ENCODE assay signal across 15 cellular contexts in genomic region chr21:34141373-34141772, GRCh38.
A peak's percentile ranks its signal among the peaks of the same experiment; 100 is the strongest.
DNase-seq lines count a peak whose midpoint lies in the region; ATAC-seq and TF ChIP-seq lines count a peak whose summit lies in the region.
"Had no signal": no experiment of that assay in that cellular context is flagged by ENCODE, and none has a peak within 500 bp of the region (broad histone marks: within the 10 kb centered on the region; RNA-seq: fewer than 3 reads in every experiment).

No MANE protein-coding gene starts in this region.

- H3K23ac ChIP-seq in trophoblast cell (ENCODE audit: low read length), result no peak overlapping the region

- dilution Hi-C loops in mammary epithelial cell (cut with HindIII; ENCODE audit: low sequenced_read_pairs), result no loop called here

- H3K9ac ChIP-seq in liver (ENCODE audit: low read depth in 1 of 2, low read length in 2 of 2), result no peak overlapping the region
- no peak overlapping the region for H3K9ac ChIP-seq in trophoblast cell (ENCODE audit: low read length)
- no peak overlapping the region for H3K9ac ChIP-seq in mammary epithelial cell (ENCODE audit: insufficient read depth, low read length)
- H3K9ac ChIP-seq: BLaER1 treated with 17β-estradiol and CSF1 and Interleukin-3, amounts not matched to agents 10 nM and 100 nM had no signal

- peaks cover 76% of the 10 kb centered on the region for H3K36me3 Mint-ChIP-seq in WTC11

- H3K4me1 ChIP-seq in liver (ENCODE audit: control insufficient read depth in 4 of 4, insufficient read depth in 4 of 4, low read length in 3 of 4) (peaks cover 3 to 11% (median 6%) of the 10 kb centered on the region in 4 donors), trophoblast cell (ENCODE audit: control insufficient read depth in 1 of 2, insufficient read depth in 2 of 2, low read length in 2 of 2) (no peaks in the 10 kb centered on the region), left ventricle myocardium inferior (peaks cover 22% of the 10 kb centered on the region), mammary epithelial cell (ENCODE audit: insufficient read depth, low read length) (no peaks in the 10 kb centered on the region)
- H3K4me1 ChIP-seq: BLaER1 treated with 17β-estradiol and CSF1 and Interleukin-3, amounts not matched to agents 10 nM and 100 nM had no signal

- no peak for DNase-seq in WTC11 (ENCODE audit: low spot score)
- DNase-seq in fibroblast of gingiva (ENCODE audit: low read depth), result peak; percentile 16
- peak; percentile 10 to 45 for DNase-seq in trophoblast cell
- DNase-seq in GM19240 (ENCODE audit: insufficient read length, low spot score), result no peak
- no peak for DNase-seq in left ventricle myocardium inferior
- DNase-seq in mammary epithelial cell, result no peak
- DNase-seq: ACHN; Calu3; CD4-positive, alpha-beta T cell; DMS 273 treated with DMSO at 0.1 percent for 48 hours; IMR-90 had no signal

- TF ChIP-seq RAD21 in liver (IDR thresholded peaks at IDR 0.05), result peak; percentile 34 to 44

- H3K14ac ChIP-seq in trophoblast cell (ENCODE audit: low read length), result no peak overlapping the region

- peaks cover 48% of the 10 kb centered on the region for H3K9me3 Mint-ChIP-seq in WTC11
- H3K9me3 Mint-ChIP-seq: CD4-positive, alpha-beta T cell had no signal

- H4K12ac ChIP-seq in trophoblast cell (ENCODE audit: low read depth, low read length), result no peak overlapping the region

- H3K27ac Mint-ChIP-seq in WTC11, result peak overlapping the region; percentile 35; the same call in 1 of the 2 replicates
- H3K27ac Mint-ChIP-seq: CD4-positive, alpha-beta T cell had no signal

- H3K4me2 ChIP-seq in trophoblast cell (ENCODE audit: low read length), result no peak overlapping the region
- no peak overlapping the region for H3K4me2 ChIP-seq in mammary epithelial cell (ENCODE audit: insufficient read depth, low read depth, low read length)
- H3K4me2 ChIP-seq: BLaER1 treated with 17β-estradiol and CSF1 and Interleukin-3, amounts not matched to agents 10 nM and 100 nM had no signal

- H2BK120ac ChIP-seq in trophoblast cell (ENCODE audit: insufficient read depth, low read length, poor library complexity), result no peak overlapping the region

- 44% methylated on average over 4 of the region's 4 CpGs for WGBS in liver
- WGBS in trophoblast cell (ENCODE audit: extremely low coverage, insufficient coverage, insufficient read length), result no CpG with 5 or more reads among the region's 4 CpGs
- WGBS in mammary epithelial cell (ENCODE audit: low coverage, missing lambda C conversion rate), result 100% methylated on average over 2 of the region's 4 CpGs

- H3K27me3 Mint-ChIP-seq in WTC11 (ENCODE audit: low read depth), result no peaks in the 10 kb centered on the region
- H3K27me3 Mint-ChIP-seq: CD4-positive, alpha-beta T cell had no signal

- H2BK5ac ChIP-seq in trophoblast cell (ENCODE audit: low read depth, low read length, poor library complexity), result no peak overlapping the region

- intact Hi-C loops in left ventricle myocardium inferior (cut with micrococcal nuclease), result no loop called here
- intact Hi-C loops in mammary epithelial cell (cut with micrococcal nuclease), result no loop called here

- H3K27me3 ChIP-seq in liver (ENCODE audit: control insufficient read depth in 4 of 4, insufficient read depth in 4 of 4, low read length in 3 of 4) (no peaks in the 10 kb centered on the region), trophoblast cell (ENCODE audit: insufficient read depth, low read length) (no peaks in the 10 kb centered on the region), left ventricle myocardium inferior (ENCODE audit: low read depth) (no peaks in the 10 kb centered on the region), mammary epithelial cell (ENCODE audit: insufficient read depth, low read length) (no peaks in the 10 kb centered on the region)
- H3K27me3 ChIP-seq: BLaER1 treated with 17β-estradiol and CSF1 and Interleukin-3, amounts not matched to agents 10 nM and 100 nM had no signal

- no peak overlapping the region for H3K4me3 Mint-ChIP-seq in WTC11
- H3K4me3 Mint-ChIP-seq: CD4-positive, alpha-beta T cell had no signal

- no peaks in the 10 kb centered on the region for H3K9me3 ChIP-seq in liver (ENCODE audit: control insufficient read depth in 4 of 4, low read length in 3 of 4)
- H3K9me3 ChIP-seq in trophoblast cell (ENCODE audit: insufficient read depth, low read depth, low read length), result peaks cover 10% of the 10 kb centered on the region
- H3K9me3 ChIP-seq in left ventricle myocardium inferior (replicated peaks), result peaks cover 11% of the 10 kb centered on the region
- peaks cover 13% of the 10 kb centered on the region for H3K9me3 ChIP-seq in mammary epithelial cell (replicated peaks; ENCODE audit: insufficient read depth, low read length)

- in situ Hi-C loops in mammary epithelial cell (cut with MboI; ENCODE audit: low sequenced_read_pairs in 2 of 2), result no loop called here

- POLR2A ChIA-PET in WTC11 (lab: Charles Lee), result no interaction called here

- H3K36me3 ChIP-seq in liver (ENCODE audit: control insufficient read depth in 4 of 4, insufficient read depth in 3 of 4, low read depth in 1 of 4, low read length in 3 of 4) (peaks cover 0 to 2% (median 0%) of the 10 kb centered on the region in 4 donors), trophoblast cell (ENCODE audit: control insufficient read depth in 1 of 2, insufficient read depth in 2 of 2, low read length in 2 of 2) (peaks cover 21 to 25% of the 10 kb centered on the region in 2 experiments), left ventricle myocardium inferior (peaks cover 12% of the 10 kb centered on the region), mammary epithelial cell (ENCODE audit: insufficient read depth, low read length) (peaks cover 8% of the 10 kb centered on the region)

- H2AFZ ChIP-seq in trophoblast cell (ENCODE audit: insufficient read depth, low read length, poor library complexity) (no peak overlapping the region), mammary epithelial cell (ENCODE audit: low read depth, low read length) (no peak overlapping the region)

- no peak for TF ChIP-seq CTCF in WTC11 (IDR thresholded peaks at IDR 0.05)
- no peak for TF ChIP-seq CTCF in liver (IDR thresholded peaks at IDR 0.05; ENCODE audit: low read depth, low read length, missing input control)
- no peak for TF ChIP-seq CTCF in left ventricle myocardium inferior (IDR thresholded peaks at IDR 0.05; ENCODE audit: borderline replicate concordance)
- no peak for TF ChIP-seq CTCF in mammary epithelial cell (conservative IDR thresholded peaks at IDR 0.05 in 1 of 2, IDR thresholded peaks at IDR 0.05 in 1 of 2; ENCODE audit: extremely low read depth in 1 of 2, insufficient read depth in 1 of 2, low read depth in 1 of 2, low read length in 2 of 2)

- H2AK5ac ChIP-seq in trophoblast cell (ENCODE audit: low read length), result no peak overlapping the region

- CTCF ChIA-PET in WTC11 (lab: Charles Lee) (interaction anchor here (0.5 to 1.1 kb wide), 2 partner anchors 204 to 218 kb away, joined by 3 to 5 read pairs; no protein-coding TSS in a partner anchor), mammary epithelial cell (lab: Charles Lee; ENCODE audit: low non-redundant PET) (interaction anchor here (0.6 kb wide), 1 partner anchor 489 kb away, joined by 3 read pairs; no protein-coding TSS in a partner anchor)

- no peak overlapping the region for H2BK12ac ChIP-seq in trophoblast cell (ENCODE audit: low read length)

- BruUV-seq in mammary epithelial cell (replicated peaks; lab: Mats Ljungman, UMichigan), result no TSS peak

- H4K91ac ChIP-seq in trophoblast cell (ENCODE audit: low read depth, low read length), result no peak overlapping the region

- H4K8ac ChIP-seq in trophoblast cell (ENCODE audit: low read depth, low read length), result no peak overlapping the region

- H3K79me2 ChIP-seq in trophoblast cell (ENCODE audit: control insufficient read depth, insufficient read depth, low read length, poor library complexity) (no peaks in the 10 kb centered on the region), mammary epithelial cell (ENCODE audit: insufficient read depth, low read length) (peaks cover 32% of the 10 kb centered on the region)

- no peaks in the 10 kb centered on the region for H3K4me1 Mint-ChIP-seq in WTC11

- H3K27ac ChIP-seq in liver (ENCODE audit: low read depth in 1 of 2, low read length in 2 of 2) (peak overlapping the region in 1 of 2 donors; percentile 26), trophoblast cell (ENCODE audit: low read depth, low read length) (no peak overlapping the region), left ventricle myocardium inferior (replicated peaks) (no peak overlapping the region), mammary epithelial cell (ENCODE audit: insufficient read depth, low read depth, low read length) (no peak overlapping the region)
- H3K27ac ChIP-seq: BLaER1 treated with 17β-estradiol and CSF1 and Interleukin-3, amounts not matched to agents 10 nM and 100 nM had no signal

- H3K4ac ChIP-seq in trophoblast cell (ENCODE audit: low read depth, low read length), result no peak overlapping the region

- H3K4me3 ChIP-seq in liver (ENCODE audit: low read depth in 1 of 3, low read length in 3 of 3), result no peak overlapping the region
- H3K4me3 ChIP-seq in trophoblast cell (ENCODE audit: low read depth, low read length), result no peak overlapping the region
- H3K4me3 ChIP-seq in left ventricle myocardium inferior, result no peak overlapping the region
- H3K4me3 ChIP-seq in mammary epithelial cell (replicated peaks in 1 of 3; ENCODE audit: insufficient read depth in 1 of 3, low read depth in 2 of 3, low read length in 3 of 3), result no peak overlapping the region
- H3K4me3 ChIP-seq: BLaER1 treated with 17β-estradiol and CSF1 and Interleukin-3, amounts not matched to agents 10 nM and 100 nM; GM12878 had no signal

- H3K79me1 ChIP-seq in trophoblast cell (ENCODE audit: low read length), result no peaks in the 10 kb centered on the region

- no peak for ATAC-seq in WTC11
- ATAC-seq: GM12878, HCT116 had no signal

- H3K18ac ChIP-seq in trophoblast cell (ENCODE audit: low read length), result no peak overlapping the region

- no peaks in the 10 kb centered on the region for H4K20me1 ChIP-seq in mammary epithelial cell (ENCODE audit: insufficient read depth, low read length)

TF ChIP-seq in WTC11, 78 proteins besides CTCF, POLR2A, EP300 and RAD21 (continues in another document):
- TF ChIP-seq FOXJ3 (CRISPR knock-in tag; IDR thresholded peaks at IDR 0.05; ENCODE audit: borderline replicate concordance), result no peak

TF ChIP-seq in liver, 16 proteins besides CTCF, POLR2A, EP300 and RAD21 (continues in another document):
- TF ChIP-seq HNF4G (IDR thresholded peaks at IDR 0.05), result peak; percentile 55
- TF ChIP-seq TAF1 (conservative IDR thresholded peaks at IDR 0.05), result no peak

Comparison
In these comparisons a context has a peak if more than half of its experiments do, and no peak if none do; other contexts are left out.
1. DNase-seq: peak in fibroblast of gingiva (single experiment) and trophoblast cell (2 of 2); none in WTC11 (single experiment), GM19240 (single experiment), left ventricle myocardium inferior (single experiment) and mammary epithelial cell (single experiment).